ENCODE assay signal across 1 cellular context in the genomic region with DNA sequence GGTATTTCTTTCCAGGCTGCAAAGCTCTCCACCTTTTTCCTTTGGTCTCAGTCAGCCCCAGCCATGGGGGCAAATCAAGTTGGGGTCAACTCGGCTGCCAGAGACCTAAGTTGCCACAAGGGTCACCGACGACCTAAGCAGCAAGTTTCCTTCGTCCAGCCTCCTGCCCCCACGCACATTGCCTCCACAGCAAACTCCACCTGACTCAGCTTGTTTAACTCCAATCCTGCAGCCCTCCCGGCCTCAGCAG.
TF ChIP-seq lines count a peak whose summit lies in the region.

No MANE protein-coding gene starts in this region.

TF ChIP-seq in GM12878, 131 proteins besides CTCF, POLR2A, EP300 and RAD21 (continued from another document):
- TF ChIP-seq, protein P1, sequence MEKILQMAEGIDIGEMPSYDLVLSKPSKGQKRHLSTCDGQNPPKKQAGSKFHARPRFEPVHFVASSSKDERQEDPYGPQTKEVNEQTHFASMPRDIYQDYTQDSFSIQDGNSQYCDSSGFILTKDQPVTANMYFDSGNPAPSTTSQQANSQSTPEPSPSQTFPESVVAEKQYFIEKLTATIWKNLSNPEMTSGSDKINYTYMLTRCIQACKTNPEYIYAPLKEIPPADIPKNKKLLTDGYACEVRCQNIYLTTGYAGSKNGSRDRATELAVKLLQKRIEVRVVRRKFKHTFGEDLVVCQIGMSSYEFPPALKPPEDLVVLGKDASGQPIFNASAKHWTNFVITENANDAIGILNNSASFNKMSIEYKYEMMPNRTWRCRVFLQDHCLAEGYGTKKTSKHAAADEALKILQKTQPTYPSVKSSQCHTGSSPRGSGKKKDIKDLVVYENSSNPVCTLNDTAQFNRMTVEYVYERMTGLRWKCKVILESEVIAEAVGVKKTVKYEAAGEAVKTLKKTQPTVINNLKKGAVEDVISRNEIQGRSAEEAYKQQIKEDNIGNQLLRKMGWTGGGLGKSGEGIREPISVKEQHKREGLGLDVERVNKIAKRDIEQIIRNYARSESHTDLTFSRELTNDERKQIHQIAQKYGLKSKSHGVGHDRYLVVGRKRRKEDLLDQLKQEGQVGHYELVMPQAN (conservative IDR thresholded peaks at IDR 0.05), result no peak
- no peak for TF ChIP-seq RUNX3 (IDR thresholded peaks at IDR 0.05; ENCODE audit: low read length)
- no peak; the same call in 1 of the 2 replicates for TF ChIP-seq PML (IDR thresholded peaks at IDR 0.05; ENCODE audit: low read length)
- TF ChIP-seq MYB (IDR thresholded peaks at IDR 0.05; ENCODE audit: borderline replicate concordance, low read depth, low read length), result no peak
- TF ChIP-seq, protein P2, sequence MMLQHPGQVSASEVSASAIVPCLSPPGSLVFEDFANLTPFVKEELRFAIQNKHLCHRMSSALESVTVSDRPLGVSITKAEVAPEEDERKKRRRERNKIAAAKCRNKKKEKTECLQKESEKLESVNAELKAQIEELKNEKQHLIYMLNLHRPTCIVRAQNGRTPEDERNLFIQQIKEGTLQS (IDR thresholded peaks at IDR 0.05; ENCODE audit: borderline replicate concordance, extremely low read depth, low read depth, low read length), result no peak
- no peak for TF ChIP-seq STAT1 (conservative IDR thresholded peaks at IDR 0.05)
